13 cellular contexts compared by ENCODE assay signal in the genomic region with DNA sequence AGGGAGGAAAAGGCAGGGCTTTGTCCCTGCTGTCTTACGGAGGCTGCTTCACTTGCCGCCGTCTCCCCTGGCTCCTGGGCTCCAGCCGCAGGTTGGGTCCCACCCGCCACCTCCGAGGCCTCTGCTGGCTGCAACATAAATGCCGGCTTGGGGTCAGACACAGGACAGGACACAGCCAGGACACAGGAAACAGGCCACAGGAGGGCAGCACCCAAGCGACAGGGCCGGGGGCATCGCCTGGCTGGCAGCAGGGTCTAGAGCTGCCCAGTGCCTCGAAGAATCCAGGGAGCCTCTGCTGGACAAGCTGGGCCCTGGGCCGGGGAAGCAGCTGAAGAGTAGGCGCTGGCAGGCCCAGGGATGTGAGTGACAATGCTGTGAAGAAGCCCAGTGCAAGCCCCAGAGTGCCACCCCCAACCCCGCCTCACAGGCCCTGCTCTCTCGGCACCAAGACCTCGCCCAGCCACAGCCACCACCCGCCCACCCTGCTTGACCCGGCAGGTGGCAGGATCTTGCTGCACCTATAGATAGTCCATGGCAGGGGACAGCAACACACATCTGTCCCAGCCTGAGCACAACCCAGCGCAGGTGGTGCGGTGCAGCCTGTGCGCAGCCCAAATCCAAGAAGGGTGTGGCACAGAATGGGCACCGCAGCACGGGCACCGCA. TPM values are rescaled to one million over a fixed set of nuclear protein-coding genes. Genes with fewer than 3 reads are reported as not detected.
DNase-seq lines count a peak whose midpoint lies in the region; ATAC-seq, FAIRE-seq and TF ChIP-seq lines count a peak whose summit lies in the region.
"Had no signal": no experiment of that assay in that cellular context is flagged by ENCODE, and none has a peak within 500 bp of the region (broad histone marks: within the 10 kb centered on the region; RNA-seq: fewer than 3 reads in every experiment).

No MANE protein-coding gene starts in this region.

- peak; percentile 14 for DNase-seq in GM12891 (ENCODE audit: insufficient read length, low spot score)
- peak; percentile 53 for DNase-seq in SK-N-SH
- DNase-seq in left ventricle myocardium superior: no peak
- DNase-seq in gastrocnemius medialis: peak in 1 of 2 donors; percentile 85
- no peak for DNase-seq in GM19239 (ENCODE audit: insufficient read length, low spot score)
- DNase-seq in GM03348 (ENCODE audit: low spot score): no peak
- DNase-seq in CD1c-positive myeloid dendritic cell (ENCODE audit: extremely low spot score): no peak
- DNase-seq: activated CD4-positive, alpha-beta T cell treated with anti-CD3 and anti-CD28 coated beads for 4 hours; NCI-H2081; stimulated activated CD4-positive, alpha-beta T cell treated with anti-CD3 and anti-CD28 coated beads, Interleukin-4, amount 100 ng/mL, for 24 hours; stimulated activated naive CD4-positive, alpha-beta T cell treated with Interleukin-2 at 50 U/mL for 16 hours had no signal

- no peak overlapping the region for H2AFZ ChIP-seq in SK-N-SH (ENCODE audit: low read depth)

- H3K9ac ChIP-seq in SK-N-SH: no peak overlapping the region

- H3K4me2 ChIP-seq in SK-N-SH: no peak overlapping the region

- no peaks in the 10 kb centered on the region for H4K20me1 ChIP-seq in SK-N-SH (ENCODE audit: insufficient read depth)

- POLR2A ChIA-PET in SK-N-SH (lab: Yijun Ruan, JAX): no interaction called here

- no peak overlapping the region for H3K4me3 ChIP-seq in SK-N-SH (ENCODE audit: low read depth in 2 of 2, low read length in 1 of 2)
- H3K4me3 ChIP-seq in gastrocnemius medialis: no peak overlapping the region

- ATAC-seq in left ventricle myocardium superior (peak; percentile 5), gastrocnemius medialis (peak in 1 of 2 donors; percentile 17), GM21526 (IDR thresholded peaks at IDR 0.05; ENCODE audit: low FRiP score, unreplicated experiment) (no peak)

- 87% methylated on average over 7 of the region's 24 CpGs for WGBS in SK-N-SH (ENCODE audit: low lambda C conversion rate)

- CTCF ChIA-PET in SK-N-SH (lab: Yijun Ruan, JAX): interaction anchor here (0.6 to 3.0 kb wide), 21 partner anchors 11 to 523 kb away, joined by 3 to 21 read pairs (median 3); a partner anchor contains a TSS

- H3K27me3 ChIP-seq in SK-N-SH (ENCODE audit: insufficient read depth) (no peaks in the 10 kb centered on the region), gastrocnemius medialis (no peaks in the 10 kb centered on the region)

- peaks cover 0 to 2% of the 10 kb centered on the region in 2 experiments for H3K36me3 ChIP-seq in SK-N-SH (replicated peaks in 1 of 2; ENCODE audit: control insufficient read depth in 1 of 2, insufficient read depth in 2 of 2, low read length in 1 of 2)
- H3K36me3 ChIP-seq in gastrocnemius medialis: peaks cover 0 to 19% of the 10 kb centered on the region in 2 donors

- no peaks in the 10 kb centered on the region for H3F3A ChIP-seq in SK-N-SH (replicated peaks; ENCODE audit: insufficient read depth)

- in situ Hi-C loops in gastrocnemius medialis (cut with MboI; ENCODE audit: low sequenced_read_pairs in 4 of 4): loop anchor here in 1 of 4 donors (25.0 kb wide), 1 partner anchor 461 kb away; no protein-coding TSS in a partner anchor

- no peaks in the 10 kb centered on the region for H3K9me2 ChIP-seq in SK-N-SH

- intact Hi-C loops in left ventricle myocardium superior (cut with micrococcal nuclease) (no loop called here), gastrocnemius medialis (cut with DNase I; ENCODE audit: low total_unique reads) (no loop called here)

- TF ChIP-seq CTCF in SK-N-SH (IDR thresholded peaks at IDR 0.05) (no peak), gastrocnemius medialis (IDR thresholded peaks at IDR 0.05 in 4 of 5, conservative IDR thresholded peaks at IDR 0.05 in 1 of 5) (peak; percentile 34 to 63 (median 43))

- TF ChIP-seq RAD21 in SK-N-SH (IDR thresholded peaks at IDR 0.05; ENCODE audit: low read length): no peak

- TF ChIP-seq POLR2A in GM12891 (IDR thresholded peaks at IDR 0.05; ENCODE audit: low read depth, low read length) (no peak), gastrocnemius medialis (IDR thresholded peaks at IDR 0.05) (no peak)

- no peaks in the 10 kb centered on the region for H3K79me2 ChIP-seq in SK-N-SH (ENCODE audit: insufficient read depth)

- no peak for FAIRE-seq in GM12891 (lab: Jason Lieb, UNC)
- no peak for FAIRE-seq in GM19239 (lab: Jason Lieb, UNC)

- H3K4me1 ChIP-seq in SK-N-SH (ENCODE audit: control insufficient read depth in 1 of 2, insufficient read depth in 2 of 2, low read depth in 1 of 2, low read length in 1 of 2): peaks cover 0 to 4% of the 10 kb centered on the region in 2 experiments; a peak in 1 of 4 replicates
- peaks cover 47 to 74% of the 10 kb centered on the region in 2 donors for H3K4me1 ChIP-seq in gastrocnemius medialis

- H3K9me3 ChIP-seq in SK-N-SH (no peaks in the 10 kb centered on the region), gastrocnemius medialis (no peaks in the 10 kb centered on the region)

- no peak overlapping the region for H3K27ac ChIP-seq in SK-N-SH (ENCODE audit: low read depth in 2 of 2, low read length in 1 of 2)
- H3K27ac ChIP-seq in gastrocnemius medialis: peak overlapping the region; percentile 97 to 100 (median 100)
- H3K27ac ChIP-seq: C4-2B had no signal

- no peak for TF ChIP-seq EP300 in SK-N-SH (IDR thresholded peaks at IDR 0.05; ENCODE audit: borderline replicate concordance in 1 of 2, low read depth in 1 of 2, low read length in 1 of 2)

TF ChIP-seq in GM12891, 5 proteins besides CTCF, POLR2A, EP300 and RAD21:
- no peak for TF ChIP-seq POLR2AphosphoS5 (IDR thresholded peaks at IDR 0.05; ENCODE audit: low read depth, low read length)
- TF ChIP-seq SPI1 (IDR thresholded peaks at IDR 0.05; ENCODE audit: low read depth, low read length): no peak
- no peak for TF ChIP-seq POU2F2 (IDR thresholded peaks at IDR 0.05; ENCODE audit: low read depth, low read length)
- TF ChIP-seq TAF1 (IDR thresholded peaks at IDR 0.05; ENCODE audit: low read depth, low read length): no peak
- TF ChIP-seq PAX5 (IDR thresholded peaks at IDR 0.05; ENCODE audit: insufficient read depth, low read length, severe bottlenecking): no peak

TF ChIP-seq in SK-N-SH, 30 proteins besides CTCF, POLR2A, EP300 and RAD21 (continues in another document):
- TF ChIP-seq FOXM1 (IDR thresholded peaks at IDR 0.05; ENCODE audit: low read depth) (no peak), RXRA (IDR thresholded peaks at IDR 0.05; ENCODE audit: borderline replicate concordance, low read depth) (no peak), TEAD4 (IDR thresholded peaks at IDR 0.05; ENCODE audit: borderline replicate concordance, insufficient read depth) (no peak), TAF1 (IDR thresholded peaks at IDR 0.05; ENCODE audit: borderline replicate concordance, low read depth, low read length) (no peak), FOXJ3 (CRISPR knock-in tag; IDR thresholded peaks at IDR 0.05) (no peak), MXI1 (IDR thresholded peaks at IDR 0.05; ENCODE audit: low read depth, low read length) (no peak), TCF12 (IDR thresholded peaks at IDR 0.05) (no peak), NFIC (IDR thresholded peaks at IDR 0.05; ENCODE audit: borderline replicate concordance) (no peak), POLR2AphosphoS5 (IDR thresholded peaks at IDR 0.05; ENCODE audit: low read depth, low read length) (no peak)
- TF ChIP-seq, protein P1, sequence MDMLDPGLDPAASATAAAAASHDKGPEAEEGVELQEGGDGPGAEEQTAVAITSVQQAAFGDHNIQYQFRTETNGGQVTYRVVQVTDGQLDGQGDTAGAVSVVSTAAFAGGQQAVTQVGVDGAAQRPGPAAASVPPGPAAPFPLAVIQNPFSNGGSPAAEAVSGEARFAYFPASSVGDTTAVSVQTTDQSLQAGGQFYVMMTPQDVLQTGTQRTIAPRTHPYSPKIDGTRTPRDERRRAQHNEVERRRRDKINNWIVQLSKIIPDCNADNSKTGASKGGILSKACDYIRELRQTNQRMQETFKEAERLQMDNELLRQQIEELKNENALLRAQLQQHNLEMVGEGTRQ (IDR thresholded peaks at IDR 0.05; ENCODE audit: borderline replicate concordance, low read depth, low read length): no peak
- TF ChIP-seq, protein P2, sequence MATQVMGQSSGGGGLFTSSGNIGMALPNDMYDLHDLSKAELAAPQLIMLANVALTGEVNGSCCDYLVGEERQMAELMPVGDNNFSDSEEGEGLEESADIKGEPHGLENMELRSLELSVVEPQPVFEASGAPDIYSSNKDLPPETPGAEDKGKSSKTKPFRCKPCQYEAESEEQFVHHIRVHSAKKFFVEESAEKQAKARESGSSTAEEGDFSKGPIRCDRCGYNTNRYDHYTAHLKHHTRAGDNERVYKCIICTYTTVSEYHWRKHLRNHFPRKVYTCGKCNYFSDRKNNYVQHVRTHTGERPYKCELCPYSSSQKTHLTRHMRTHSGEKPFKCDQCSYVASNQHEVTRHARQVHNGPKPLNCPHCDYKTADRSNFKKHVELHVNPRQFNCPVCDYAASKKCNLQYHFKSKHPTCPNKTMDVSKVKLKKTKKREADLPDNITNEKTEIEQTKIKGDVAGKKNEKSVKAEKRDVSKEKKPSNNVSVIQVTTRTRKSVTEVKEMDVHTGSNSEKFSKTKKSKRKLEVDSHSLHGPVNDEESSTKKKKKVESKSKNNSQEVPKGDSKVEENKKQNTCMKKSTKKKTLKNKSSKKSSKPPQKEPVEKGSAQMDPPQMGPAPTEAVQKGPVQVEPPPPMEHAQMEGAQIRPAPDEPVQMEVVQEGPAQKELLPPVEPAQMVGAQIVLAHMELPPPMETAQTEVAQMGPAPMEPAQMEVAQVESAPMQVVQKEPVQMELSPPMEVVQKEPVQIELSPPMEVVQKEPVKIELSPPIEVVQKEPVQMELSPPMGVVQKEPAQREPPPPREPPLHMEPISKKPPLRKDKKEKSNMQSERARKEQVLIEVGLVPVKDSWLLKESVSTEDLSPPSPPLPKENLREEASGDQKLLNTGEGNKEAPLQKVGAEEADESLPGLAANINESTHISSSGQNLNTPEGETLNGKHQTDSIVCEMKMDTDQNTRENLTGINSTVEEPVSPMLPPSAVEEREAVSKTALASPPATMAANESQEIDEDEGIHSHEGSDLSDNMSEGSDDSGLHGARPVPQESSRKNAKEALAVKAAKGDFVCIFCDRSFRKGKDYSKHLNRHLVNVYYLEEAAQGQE (IDR thresholded peaks at IDR 0.05; ENCODE audit: low read depth, low read length): no peak

RNA-seq across cellular contexts. Expression of a gene that starts 55.7 kb away (rescaled TPM):
- polyA plus RNA-seq in GM12891 (2012; ENCODE audit: low read depth, missing spikeins): 37.7 TPM
- 31.5 and 40.3 TPM in 2 replicates for polyA plus RNA-seq in SK-N-SH (2012; rRNA removed)
- polyA plus RNA-seq in SK-N-SH (2012; cell fraction: cytosol; rRNA removed): 20.0 and 26.8 TPM in 2 replicates
- polyA plus RNA-seq in SK-N-SH (2012; cell fraction: nucleus; rRNA removed): 38.8 and 49.6 TPM in 2 replicates
- total RNA-seq in left ventricle myocardium superior (15.0 TPM), gastrocnemius medialis (1,000 to 10,000 TPM; 1,150 to 2,167 (median 1,736) TPM)

Comparison
In these comparisons a context has a peak if more than half of its experiments do, and no peak if none do; other contexts are left out.
1. DNase-seq: peak in GM12891 (single experiment) and SK-N-SH (single experiment); none in left ventricle myocardium superior (single experiment), GM19239 (single experiment), GM03348 (single experiment) and CD1c-positive myeloid dendritic cell (single experiment).
2. H3K27ac ChIP-seq: peak in gastrocnemius medialis (4 of 4); none in SK-N-SH (0 of 2).
3. RNA of a gene that starts 55.7 kb away (total RNA-seq): 1,150 to 2,167 TPM in gastrocnemius medialis; 15.0 TPM in left ventricle myocardium superior (single experiment); every median in the first group is over 10 times any median in the second.